Comparison of ENCODE assay signal across 29 cellular contexts in genomic region chr1:207744000-207744534, GRCh38.
"Had no signal": no experiment of that assay in that cellular context is flagged by ENCODE, and none has a peak within 500 bp of the region (broad histone marks: within the 10 kb centered on the region; RNA-seq: fewer than 3 reads in every experiment).

No MANE protein-coding gene starts in this region.

- H3K27ac Mint-ChIP-seq: immature natural killer cell; mesothelial cell of epicardium; natural killer cell; nephron progenitor cell; neural progenitor cell; progenitor cell of endocrine pancreas; stimulated activated naive B cell treated with anti-CD40 and anti-IgM and Interleukin-4, amounts not matched to agents 10 μg/mL and 1 μg/mL and 100 μg/mL, for 72 hours had no signal

- H3K4me3 Mint-ChIP-seq: immature natural killer cell; mesothelial cell of epicardium; naive B cell; natural killer cell; nephron progenitor cell; neural progenitor cell; stimulated activated naive B cell treated with anti-CD40 and anti-IgM and Interleukin-4, amounts not matched to agents 10 μg/mL and 1 μg/mL and 100 μg/mL, for 72 hours had no signal

- H3K27me3 Mint-ChIP-seq: naive B cell; progenitor cell of endocrine pancreas; stimulated activated naive B cell treated with anti-CD40 and anti-IgM and Interleukin-4, amounts not matched to agents 10 μg/mL and 1 μg/mL and 100 μg/mL, for 72 hours had no signal

- DNase-seq: hypothalamus; immature natural killer cell; kidney; left ventricle myocardium inferior; mesendoderm; naive B cell; natural killer cell; nephron progenitor cell; ovary; right lobe of liver; stimulated activated CD4-positive, alpha-beta T cell treated with anti-CD3 and anti-CD28 coated beads, Interleukin-1b, Interleukin-23, amount 100 ng/mL, for 48 hours; stimulated activated CD4-positive, alpha-beta T cell treated with anti-CD3 and anti-CD28 coated beads, Interleukin-2, amount 100 ng/mL, for 48 hours; stimulated activated naive B cell treated with anti-CD40 and anti-IgM and Interleukin-4, amounts not matched to agents 10 μg/mL and 1 μg/mL and 100 μg/mL, for 72 hours; stimulated activated naive CD8-positive, alpha-beta T cell treated with anti-CD3 and anti-CD28 coated beads, Interleukin-15, Interleukin-2, amounts not matched to agents 100 U/mL and 50 U/mL, for 24 hours; stomach; tibial artery; trophoblast cell; upper lobe of right lung; uterus had no signal

- FAIRE-seq: islet of Langerhans, kidney had no signal

- H3K4me3 ChIP-seq: left ventricle myocardium inferior, lung, neural progenitor cell, ovary, right atrium auricular region, right lobe of liver, smooth muscle cell, stomach, suprapubic skin, thoracic aorta, tibial artery, upper lobe of right lung, uterus had no signal

- H3K4me1 ChIP-seq: neural progenitor cell, right lobe of liver, suprapubic skin, uterus had no signal

- H3K36me3 Mint-ChIP-seq: immature natural killer cell; mesothelial cell of epicardium; naive B cell; natural killer cell; stimulated activated naive B cell treated with anti-CD40 and anti-IgM and Interleukin-4, amounts not matched to agents 10 μg/mL and 1 μg/mL and 100 μg/mL, for 72 hours had no signal

- H3K27me3 ChIP-seq: neural progenitor cell, neutrophil, ovary, right atrium auricular region, right lobe of liver, stomach, suprapubic skin, tibial artery, upper lobe of right lung, uterus had no signal

- H3K36me3 ChIP-seq: left ventricle myocardium inferior, neural progenitor cell, neutrophil, ovary, right atrium auricular region, right lobe of liver, stomach, suprapubic skin, thoracic aorta, tibial artery, upper lobe of right lung, uterus had no signal

- H3K9me3 Mint-ChIP-seq: immature natural killer cell; naive B cell; natural killer cell; stimulated activated naive B cell treated with anti-CD40 and anti-IgM and Interleukin-4, amounts not matched to agents 10 μg/mL and 1 μg/mL and 100 μg/mL, for 72 hours had no signal

- H3K9ac ChIP-seq: neural progenitor cell had no signal

- H3K9me3 ChIP-seq: left ventricle myocardium inferior, neutrophil, ovary, right atrium auricular region, right lobe of liver, stomach, suprapubic skin, thoracic aorta, tibial artery, upper lobe of right lung, uterus had no signal

- H3K27ac ChIP-seq: left ventricle myocardium inferior, neural progenitor cell, ovary, right atrium auricular region, right lobe of liver, stomach, suprapubic skin, thoracic aorta, tibial artery, upper lobe of right lung, uterus had no signal
